8 cellular contexts compared by ENCODE assay signal in the genomic region with DNA sequence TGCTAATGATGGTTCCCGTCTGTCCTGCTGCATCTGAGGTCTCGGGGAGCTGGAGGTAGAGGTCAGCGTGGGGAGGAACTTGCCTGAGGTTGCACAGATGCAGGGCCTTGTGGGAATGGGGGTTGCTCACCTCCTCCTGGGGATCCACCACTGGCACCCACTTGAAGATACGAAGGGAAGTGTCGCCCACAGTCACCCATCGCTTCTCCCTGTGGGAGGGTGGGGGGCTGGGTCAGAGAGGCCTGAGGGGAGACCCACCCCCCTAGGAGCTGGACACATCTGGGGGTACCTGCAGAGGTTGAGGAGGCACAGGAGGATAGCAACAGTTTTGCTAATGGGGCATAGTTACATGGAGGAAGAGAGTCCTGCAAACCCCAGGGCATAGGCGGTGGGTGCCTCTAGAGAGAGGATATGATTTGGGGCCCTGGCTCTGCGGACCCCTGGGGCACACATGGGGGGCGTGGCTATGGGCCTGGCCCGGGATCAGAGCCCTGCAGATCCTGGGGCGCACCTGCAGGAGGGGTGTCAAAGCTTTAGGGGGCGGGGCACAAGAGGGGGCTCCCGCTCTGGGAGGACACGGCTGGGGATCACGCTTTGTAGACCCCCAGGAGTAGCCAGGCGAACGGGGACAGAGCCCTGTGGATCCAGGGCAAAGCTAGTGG. TPM values are rescaled to one million over a fixed set of nuclear protein-coding genes. Genes with fewer than 3 reads are reported as not detected.
DNase-seq lines count a peak whose midpoint lies in the region; TF ChIP-seq lines count a peak whose summit lies in the region.

No MANE protein-coding gene starts in this region.

- no peaks in the 10 kb centered on the region for H3K9me3 ChIP-seq in HUES64 (ENCODE audit: insufficient read depth, low read depth, low read length)
- H3K9me3 ChIP-seq in liver (ENCODE audit: control insufficient read depth in 4 of 4, low read length in 3 of 4) = no peaks in the 10 kb centered on the region
- H3K9me3 ChIP-seq in tibial nerve = no peaks in the 10 kb centered on the region

- H3K27me3 ChIP-seq in HUES64 (ENCODE audit: insufficient read depth, low read length) = peaks cover 13% of the 10 kb centered on the region
- no peaks in the 10 kb centered on the region for H3K27me3 ChIP-seq in liver (ENCODE audit: control insufficient read depth in 4 of 4, insufficient read depth in 4 of 4, low read length in 3 of 4)
- no peaks in the 10 kb centered on the region for H3K27me3 ChIP-seq in tibial nerve

- H3K4me1 ChIP-seq in HUES64 (ENCODE audit: insufficient read depth, low read length) (peaks cover 15% of the 10 kb centered on the region; the same call in 1 of the 2 replicates), liver (ENCODE audit: control insufficient read depth in 4 of 4, insufficient read depth in 4 of 4, low read length in 3 of 4) (peaks cover 9 to 28% (median 24%) of the 10 kb centered on the region in 4 donors), tibial nerve (peaks cover 0 to 51% (median 31%) of the 10 kb centered on the region in 4 donors)

- no peak for TF ChIP-seq RAD21 in liver (IDR thresholded peaks at IDR 0.05)

- TF ChIP-seq CTCF in liver (IDR thresholded peaks at IDR 0.05; ENCODE audit: low read depth, low read length, missing input control) = no peak
- no peak for TF ChIP-seq CTCF in tibial nerve (IDR thresholded peaks at IDR 0.05)

- H3K27ac ChIP-seq in HUES64 (ENCODE audit: low read depth, low read length) = no peak overlapping the region
- peak overlapping the region; percentile 74 to 80 for H3K27ac ChIP-seq in liver (ENCODE audit: low read depth in 1 of 2, low read length in 2 of 2)
- H3K27ac ChIP-seq in tibial nerve = peak overlapping the region; percentile 95 to 100 (median 100)

- peak overlapping the region; percentile 89 for H3K9ac ChIP-seq in HUES64 (ENCODE audit: low read depth, low read length)
- H3K9ac ChIP-seq in liver (ENCODE audit: low read depth in 1 of 2, low read length in 2 of 2) = peak overlapping the region; percentile 74 to 95

- H3K4me3 ChIP-seq in HUES64 (ENCODE audit: low read length) (peak overlapping the region; percentile 94), liver (ENCODE audit: low read depth in 1 of 3, low read length in 3 of 3) (peak overlapping the region; percentile 79 to 93 (median 92)), tibial nerve (peak overlapping the region; percentile 48 to 91 (median 73))

- peaks cover 15% of the 10 kb centered on the region; the same call in 1 of the 2 replicates for H3K36me3 ChIP-seq in HUES64 (ENCODE audit: insufficient read depth, low read length)
- H3K36me3 ChIP-seq in liver (ENCODE audit: control insufficient read depth in 4 of 4, insufficient read depth in 3 of 4, low read depth in 1 of 4, low read length in 3 of 4) = peaks cover 0 to 8% (median under 1%) of the 10 kb centered on the region in 4 donors
- peaks cover 0 to 40% (median 6%) of the 10 kb centered on the region in 3 donors for H3K36me3 ChIP-seq in tibial nerve

- TF ChIP-seq EP300 in tibial nerve (IDR thresholded peaks at IDR 0.05) = no peak

- 34% methylated on average over 17 of the region's 17 CpGs for WGBS in HUES64
- 25% methylated on average over 17 of the region's 17 CpGs for WGBS in liver
- WGBS in tibial nerve, 2 donors = 3 to 7% methylated on average over 16 to 17 of the region's 17 CpGs

- DNase-seq in activated CD4-positive, alpha-beta T cell treated with anti-CD3 and anti-CD28 coated beads for 48 hours = peak; percentile 25
- no peak for DNase-seq in activated CD4-positive, alpha-beta T cell treated with anti-CD3 and anti-CD28 coated beads for 4 hours
- peak; percentile 3 for DNase-seq in astrocyte of the hippocampus (ENCODE audit: low read depth, low spot score)
- no peak for DNase-seq in tibial nerve (ENCODE audit: low spot score in 2 of 2)
- DNase-seq in HT-29 (ENCODE audit: low spot score) = no peak
- DNase-seq in NCI-H2196 treated with DMSO at 0.1 percent for 48 hours (lab: John Stamatoyannopoulos, UW; ENCODE audit: unreplicated experiment) = no peak

- TF ChIP-seq POLR2A in tibial nerve (IDR thresholded peaks at IDR 0.05) = no peak

TF ChIP-seq in liver, 16 proteins besides CTCF, POLR2A, EP300 and RAD21:
- no peak for TF ChIP-seq HNF4G (IDR thresholded peaks at IDR 0.05)
- no peak for TF ChIP-seq ATF3 (IDR thresholded peaks at IDR 0.05)
- TF ChIP-seq FOXA2 (IDR thresholded peaks at IDR 0.05) = no peak
- no peak for TF ChIP-seq RXRA (IDR thresholded peaks at IDR 0.05)
- TF ChIP-seq EGR1 (IDR thresholded peaks at IDR 0.05; ENCODE audit: low read depth in 2 of 2) = no peak
- TF ChIP-seq REST (IDR thresholded peaks at IDR 0.05) = no peak
- TF ChIP-seq YY1 (IDR thresholded peaks at IDR 0.05) = no peak
- TF ChIP-seq ZBTB33 (IDR thresholded peaks at IDR 0.05) = no peak
- TF ChIP-seq NR2F2 (IDR thresholded peaks at IDR 0.05) = no peak
- TF ChIP-seq JUND (IDR thresholded peaks at IDR 0.05) = no peak
- no peak for TF ChIP-seq TAF1 (conservative IDR thresholded peaks at IDR 0.05)
- TF ChIP-seq MAX (IDR thresholded peaks at IDR 0.05) = no peak
- no peak for TF ChIP-seq GABPA (IDR thresholded peaks at IDR 0.05 in 1 of 2, conservative IDR thresholded peaks at IDR 0.05 in 1 of 2)
- no peak for TF ChIP-seq FOXA1 (IDR thresholded peaks at IDR 0.05)
- TF ChIP-seq SP1 (IDR thresholded peaks at IDR 0.05) = no peak
- TF ChIP-seq HNF4A (conservative IDR thresholded peaks at IDR 0.05) = no peak

RNA-seq across cellular contexts. Expression of gene BCL7C, which starts 0.7 kb away (rescaled TPM):
- polyA plus RNA-seq in HUES64 (2013, experiment 1 of 2) = 19.2 TPM
- polyA plus RNA-seq in HUES64 (2013, experiment 2 of 2) = 20.5 TPM
- total RNA-seq in liver = 1 to 10 TPM; 3.4 to 6.1 TPM
- polyA plus RNA-seq in liver = 1 to 10 TPM; 4.9 to 7.1 TPM
- total RNA-seq in tibial nerve = 10 to 100 TPM; 42.9 to 54.0 (median 48.2) TPM
- total RNA-seq in HT-29 (2014; rRNA removed; shearing (Covaris generic)) = 28.3 and 34.3 TPM in 2 replicates

RNA-seq across cellular contexts. Expression of gene CTF1, which starts 3.2 kb away (rescaled TPM):
- 1.0 TPM for polyA plus RNA-seq in HUES64 (2013, experiment 1 of 2)
- polyA plus RNA-seq in HUES64 (2013, experiment 2 of 2) = 1.6 TPM
- total RNA-seq in liver (under 1 TPM in 1 of 2 donors, not detected in 1; 0.75 TPM), tibial nerve (1 to 10 TPM; 2.2 to 5.9 (median 3.1) TPM)
- polyA plus RNA-seq in liver = under 1 TPM; 0.19 to 0.35 TPM
- not detected in 2 replicates for total RNA-seq in HT-29 (2014; rRNA removed; shearing (Covaris generic))

RNA-seq across cellular contexts. Expression of gene FBXL19, which starts 30.2 kb away (rescaled TPM):
- polyA plus RNA-seq in HUES64 (2013, experiment 1 of 2) = 53.0 TPM
- 53.0 TPM for polyA plus RNA-seq in HUES64 (2013, experiment 2 of 2)
- 1 to 10 TPM; 3.0 to 4.8 TPM for total RNA-seq in liver
- 1 to 10 TPM in 1 of 2 donors, under 1 TPM in 1; 0.31 to 2.4 TPM for polyA plus RNA-seq in liver
- 10 to 100 TPM in 3 of 4 donors, 1 to 10 TPM in 1; 7.4 to 25.8 (median 16.7) TPM for total RNA-seq in tibial nerve
- total RNA-seq in HT-29 (2014; rRNA removed; shearing (Covaris generic)) = 42.6 and 43.3 TPM in 2 replicates

RNA-seq across cellular contexts. Expression of gene ORAI3, which starts 55.7 kb away (rescaled TPM):
- polyA plus RNA-seq in HUES64 (2013, experiment 1 of 2) = 7.9 TPM
- 9.8 TPM for polyA plus RNA-seq in HUES64 (2013, experiment 2 of 2)
- total RNA-seq in liver (10 to 100 TPM; 26.6 to 39.1 TPM), tibial nerve (10 to 100 TPM; 50.7 to 58.4 (median 52.9) TPM)
- 10 to 100 TPM; 28.8 to 34.1 TPM for polyA plus RNA-seq in liver
- total RNA-seq in HT-29 (2014; rRNA removed; shearing (Covaris generic)) = 16.9 and 22.9 TPM in 2 replicates

Comparison
In these comparisons a context has a peak if more than half of its experiments do, and no peak if none do; other contexts are left out.
1. DNase-seq: peak in activated CD4-positive, alpha-beta T cell treated with anti-CD3 and anti-CD28 coated beads for 48 hours (single experiment) and astrocyte of the hippocampus (single experiment); none in activated CD4-positive, alpha-beta T cell treated with anti-CD3 and anti-CD28 coated beads for 4 hours (0 of 2), tibial nerve (0 of 2), HT-29 (single experiment) and NCI-H2196 treated with DMSO at 0.1 percent for 48 hours (single experiment).
2. Peak in every context shown above with its lines, with median percentiles within 50 percentile points of each other: H3K4me3 ChIP-seq.